In genomic region chr3:98232489-98232888, GRCh38 we compare ENCODE assay signal across 22 cellular contexts.
"Had no signal": no experiment of that assay in that cellular context is flagged by ENCODE, and none has a peak within 500 bp of the region (broad histone marks: within the 10 kb centered on the region; RNA-seq: fewer than 3 reads in every experiment).

No MANE protein-coding gene starts in this region.

- DNase-seq: Karpas-422; KG1; MG63; NCI-H1092 treated with DMSO at 0.1 percent for 48 hours; NCI-H1436; NCI-H187; NCI-H2029; NCI-H2081 treated with DMSO at 0.1 percent for 48 hours; NCI-H2171; NCI-H226; NCI-H446; NCI-H510A; NCI-H524 treated with DMSO at 0.1 percent for 48 hours; NCI-H69; NCI-H774; NK-92 treated with Interleukin-12 subunit alpha and Interleukin-12 subunit beta, amount 100 ng/mL, for 24 hours; PC-9; Peyer's patch; SHP77 treated with DMSO at 0.1 percent for 48 hours; SJCRH30 had no signal

- ATAC-seq: Right ventricle myocardium inferior, SK-N-SH treated with all-trans-retinoic acid at 6 μM for 48 hours had no signal
